Comparison of ENCODE assay signal across 8 cellular contexts in genomic region chr14:54722791-54723432, GRCh38.
DNase-seq lines count a peak whose midpoint lies in the region; ATAC-seq, FAIRE-seq and TF ChIP-seq lines count a peak whose summit lies in the region.

No MANE protein-coding gene starts in this region.

- ATAC-seq in SK-N-SH treated with all-trans-retinoic acid at 6 μM for 48 hours, result peak; percentile 79

- peak; percentile 47 for TF ChIP-seq CTCF in AG10803 (conservative IDR thresholded peaks at IDR 0.05; ENCODE audit: low read length)

- no peak overlapping the region for H3K4me3 ChIP-seq in AG10803 (ENCODE audit: low read length)

- DNase-seq in AG10803 (ENCODE audit: low read depth) (peak; percentile 17), GM18507 (ENCODE audit: extremely low spot score, insufficient read length, low read depth) (no peak), iris pigment epithelial cell (ENCODE audit: low read depth) (peak; percentile 47), A172 (ENCODE audit: low spot score) (no peak), globus pallidus (ENCODE audit: low spot score) (no peak)
- no peak for DNase-seq in activated CD8-positive, alpha-beta memory T cell treated with anti-CD3 and anti-CD28 coated beads for 24 hours
- no peak for DNase-seq in activated CD8-positive, alpha-beta memory T cell treated with anti-CD3 and anti-CD28 coated beads, Interleukin-2, amount 50 U/mL, for 4 hours

- FAIRE-seq in GM18507 (lab: Jason Lieb, UNC), result peak; percentile 68

TF ChIP-seq in SK-N-SH treated with all-trans-retinoic acid at 6 μM for 48 hours, 23 proteins besides CTCF, POLR2A, EP300 and RAD21:
- TF ChIP-seq CSRNP3 (CRISPR knock-in tag; IDR thresholded peaks at IDR 0.05) (no peak), TCF4 (CRISPR knock-in tag; IDR thresholded peaks at IDR 0.05; ENCODE audit: borderline replicate concordance) (no peak), ARNTL (CRISPR knock-in tag; IDR thresholded peaks at IDR 0.05; ENCODE audit: borderline replicate concordance, low read depth) (no peak), RARB (CRISPR knock-in tag; IDR thresholded peaks at IDR 0.05) (no peak), ZNF70 (CRISPR knock-in tag; IDR thresholded peaks at IDR 0.05) (no peak), PATZ1 (CRISPR knock-in tag; IDR thresholded peaks at IDR 0.05; ENCODE audit: borderline replicate concordance) (no peak), ISL1 (CRISPR knock-in tag; IDR thresholded peaks at IDR 0.05) (no peak), GLIS3 (CRISPR knock-in tag; IDR thresholded peaks at IDR 0.05) (no peak), SNAI2 (CRISPR knock-in tag; IDR thresholded peaks at IDR 0.05) (no peak), ZFP30 (CRISPR knock-in tag; IDR thresholded peaks at IDR 0.05) (no peak), CREB5 (CRISPR knock-in tag; IDR thresholded peaks at IDR 0.05; ENCODE audit: low read depth) (no peak), ZC3H10 (CRISPR knock-in tag; IDR thresholded peaks at IDR 0.05) (no peak), CSDC2 (CRISPR knock-in tag; IDR thresholded peaks at IDR 0.05) (no peak)

Comparison
In these comparisons a context has a peak if more than half of its experiments do, and no peak if none do; other contexts are left out.
1. DNase-seq: peak in AG10803 (single experiment) and iris pigment epithelial cell (single experiment); none in GM18507 (single experiment), A172 (single experiment), activated CD8-positive, alpha-beta memory T cell treated with anti-CD3 and anti-CD28 coated beads for 24 hours (single experiment), globus pallidus (single experiment) and activated CD8-positive, alpha-beta memory T cell treated with anti-CD3 and anti-CD28 coated beads, Interleukin-2, amount 50 U/mL, for 4 hours (single experiment).